Comparison of ENCODE assay signal across 2 cellular contexts in the genomic region with DNA sequence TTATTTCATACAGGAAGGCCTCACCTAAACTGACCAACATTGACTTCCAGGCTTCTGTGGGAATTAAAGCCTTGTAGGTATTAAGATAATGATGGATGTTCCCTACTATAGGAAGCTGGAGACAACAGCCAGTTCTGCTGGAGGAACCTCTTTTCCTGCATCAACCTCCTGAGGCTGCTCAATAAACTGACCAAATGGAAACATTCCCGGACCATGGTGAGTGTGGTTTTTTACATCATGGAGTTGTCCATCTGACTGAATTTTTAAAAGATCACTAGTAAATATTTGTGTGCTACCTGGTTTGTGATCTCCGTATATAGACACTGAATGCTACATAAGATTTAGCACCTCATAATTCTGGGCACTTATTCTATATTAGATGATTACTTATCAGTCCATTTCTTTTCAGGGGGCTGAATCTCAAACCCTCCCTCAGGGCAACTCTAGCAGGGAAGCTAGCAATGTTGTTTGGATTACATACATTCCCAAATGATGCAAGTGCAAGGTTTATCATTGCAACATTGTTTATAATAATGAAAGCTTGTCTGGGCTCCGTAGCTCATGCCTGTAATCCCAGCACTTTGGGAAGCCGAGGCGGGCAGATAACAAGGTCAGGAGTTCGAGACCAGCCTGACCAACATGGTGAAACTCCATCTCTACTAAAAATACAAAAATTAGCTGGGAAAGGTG.
TF ChIP-seq lines count a peak whose summit lies in the region.

No MANE protein-coding gene starts in this region.

TF ChIP-seq in IMR-90, 13 proteins besides CTCF, POLR2A, EP300 and RAD21:
- no peak for TF ChIP-seq SMC3 (IDR thresholded peaks at IDR 0.05; ENCODE audit: low read depth, low read length)
- TF ChIP-seq CEBPB (IDR thresholded peaks at IDR 0.05; ENCODE audit: low read depth, low read length) = peak; percentile 91
- peak; percentile 13; the same call in 1 of the 2 replicates for TF ChIP-seq FOS (IDR thresholded peaks at IDR 0.05; ENCODE audit: low read depth, low read length)

TF ChIP-seq in WTC11, 78 proteins besides CTCF, POLR2A, EP300 and RAD21:
- TF ChIP-seq, protein P1, sequence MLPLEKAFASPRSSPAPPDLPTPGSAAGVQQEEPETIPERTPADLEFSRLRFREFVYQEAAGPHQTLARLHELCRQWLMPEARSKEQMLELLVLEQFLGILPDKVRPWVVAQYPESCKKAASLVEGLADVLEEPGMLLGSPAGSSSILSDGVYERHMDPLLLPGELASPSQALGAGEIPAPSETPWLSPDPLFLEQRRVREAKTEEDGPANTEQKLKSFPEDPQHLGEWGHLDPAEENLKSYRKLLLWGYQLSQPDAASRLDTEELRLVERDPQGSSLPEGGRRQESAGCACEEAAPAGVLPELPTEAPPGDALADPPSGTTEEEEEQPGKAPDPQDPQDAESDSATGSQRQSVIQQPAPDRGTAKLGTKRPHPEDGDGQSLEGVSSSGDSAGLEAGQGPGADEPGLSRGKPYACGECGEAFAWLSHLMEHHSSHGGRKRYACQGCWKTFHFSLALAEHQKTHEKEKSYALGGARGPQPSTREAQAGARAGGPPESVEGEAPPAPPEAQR (CRISPR knock-in tag; IDR thresholded peaks at IDR 0.05) = no peak
- TF ChIP-seq ESRRA (CRISPR knock-in tag; IDR thresholded peaks at IDR 0.05; ENCODE audit: borderline replicate concordance) (no peak), NR3C1 (CRISPR knock-in tag; conservative IDR thresholded peaks at IDR 0.05; ENCODE audit: low read depth) (no peak), JAZF1 (CRISPR knock-in tag; IDR thresholded peaks at IDR 0.05) (no peak), NFATC4 (CRISPR knock-in tag; IDR thresholded peaks at IDR 0.05) (no peak), ZNF138 (CRISPR knock-in tag; conservative IDR thresholded peaks at IDR 0.05) (no peak), SOX15 (CRISPR knock-in tag; IDR thresholded peaks at IDR 0.05) (no peak), OVOL2 (CRISPR knock-in tag; IDR thresholded peaks at IDR 0.05; ENCODE audit: borderline replicate concordance) (no peak), SMAD3 (CRISPR knock-in tag; IDR thresholded peaks at IDR 0.05; ENCODE audit: borderline replicate concordance) (no peak)
- TF ChIP-seq, protein P2, sequence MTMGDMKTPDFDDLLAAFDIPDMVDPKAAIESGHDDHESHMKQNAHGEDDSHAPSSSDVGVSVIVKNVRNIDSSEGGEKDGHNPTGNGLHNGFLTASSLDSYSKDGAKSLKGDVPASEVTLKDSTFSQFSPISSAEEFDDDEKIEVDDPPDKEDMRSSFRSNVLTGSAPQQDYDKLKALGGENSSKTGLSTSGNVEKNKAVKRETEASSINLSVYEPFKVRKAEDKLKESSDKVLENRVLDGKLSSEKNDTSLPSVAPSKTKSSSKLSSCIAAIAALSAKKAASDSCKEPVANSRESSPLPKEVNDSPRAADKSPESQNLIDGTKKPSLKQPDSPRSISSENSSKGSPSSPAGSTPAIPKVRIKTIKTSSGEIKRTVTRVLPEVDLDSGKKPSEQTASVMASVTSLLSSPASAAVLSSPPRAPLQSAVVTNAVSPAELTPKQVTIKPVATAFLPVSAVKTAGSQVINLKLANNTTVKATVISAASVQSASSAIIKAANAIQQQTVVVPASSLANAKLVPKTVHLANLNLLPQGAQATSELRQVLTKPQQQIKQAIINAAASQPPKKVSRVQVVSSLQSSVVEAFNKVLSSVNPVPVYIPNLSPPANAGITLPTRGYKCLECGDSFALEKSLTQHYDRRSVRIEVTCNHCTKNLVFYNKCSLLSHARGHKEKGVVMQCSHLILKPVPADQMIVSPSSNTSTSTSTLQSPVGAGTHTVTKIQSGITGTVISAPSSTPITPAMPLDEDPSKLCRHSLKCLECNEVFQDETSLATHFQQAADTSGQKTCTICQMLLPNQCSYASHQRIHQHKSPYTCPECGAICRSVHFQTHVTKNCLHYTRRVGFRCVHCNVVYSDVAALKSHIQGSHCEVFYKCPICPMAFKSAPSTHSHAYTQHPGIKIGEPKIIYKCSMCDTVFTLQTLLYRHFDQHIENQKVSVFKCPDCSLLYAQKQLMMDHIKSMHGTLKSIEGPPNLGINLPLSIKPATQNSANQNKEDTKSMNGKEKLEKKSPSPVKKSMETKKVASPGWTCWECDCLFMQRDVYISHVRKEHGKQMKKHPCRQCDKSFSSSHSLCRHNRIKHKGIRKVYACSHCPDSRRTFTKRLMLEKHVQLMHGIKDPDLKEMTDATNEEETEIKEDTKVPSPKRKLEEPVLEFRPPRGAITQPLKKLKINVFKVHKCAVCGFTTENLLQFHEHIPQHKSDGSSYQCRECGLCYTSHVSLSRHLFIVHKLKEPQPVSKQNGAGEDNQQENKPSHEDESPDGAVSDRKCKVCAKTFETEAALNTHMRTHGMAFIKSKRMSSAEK (CRISPR knock-in tag; IDR thresholded peaks at IDR 0.05; ENCODE audit: borderline replicate concordance) = no peak
- TF ChIP-seq, protein P3, sequence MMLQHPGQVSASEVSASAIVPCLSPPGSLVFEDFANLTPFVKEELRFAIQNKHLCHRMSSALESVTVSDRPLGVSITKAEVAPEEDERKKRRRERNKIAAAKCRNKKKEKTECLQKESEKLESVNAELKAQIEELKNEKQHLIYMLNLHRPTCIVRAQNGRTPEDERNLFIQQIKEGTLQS (CRISPR knock-in tag; conservative IDR thresholded peaks at IDR 0.05) = no peak
- TF ChIP-seq, protein P4, sequence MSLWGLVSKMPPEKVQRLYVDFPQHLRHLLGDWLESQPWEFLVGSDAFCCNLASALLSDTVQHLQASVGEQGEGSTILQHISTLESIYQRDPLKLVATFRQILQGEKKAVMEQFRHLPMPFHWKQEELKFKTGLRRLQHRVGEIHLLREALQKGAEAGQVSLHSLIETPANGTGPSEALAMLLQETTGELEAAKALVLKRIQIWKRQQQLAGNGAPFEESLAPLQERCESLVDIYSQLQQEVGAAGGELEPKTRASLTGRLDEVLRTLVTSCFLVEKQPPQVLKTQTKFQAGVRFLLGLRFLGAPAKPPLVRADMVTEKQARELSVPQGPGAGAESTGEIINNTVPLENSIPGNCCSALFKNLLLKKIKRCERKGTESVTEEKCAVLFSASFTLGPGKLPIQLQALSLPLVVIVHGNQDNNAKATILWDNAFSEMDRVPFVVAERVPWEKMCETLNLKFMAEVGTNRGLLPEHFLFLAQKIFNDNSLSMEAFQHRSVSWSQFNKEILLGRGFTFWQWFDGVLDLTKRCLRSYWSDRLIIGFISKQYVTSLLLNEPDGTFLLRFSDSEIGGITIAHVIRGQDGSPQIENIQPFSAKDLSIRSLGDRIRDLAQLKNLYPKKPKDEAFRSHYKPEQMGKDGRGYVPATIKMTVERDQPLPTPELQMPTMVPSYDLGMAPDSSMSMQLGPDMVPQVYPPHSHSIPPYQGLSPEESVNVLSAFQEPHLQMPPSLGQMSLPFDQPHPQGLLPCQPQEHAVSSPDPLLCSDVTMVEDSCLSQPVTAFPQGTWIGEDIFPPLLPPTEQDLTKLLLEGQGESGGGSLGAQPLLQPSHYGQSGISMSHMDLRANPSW (CRISPR knock-in tag; conservative IDR thresholded peaks at IDR 0.05; ENCODE audit: low read depth) = no peak
- TF ChIP-seq, protein P5, sequence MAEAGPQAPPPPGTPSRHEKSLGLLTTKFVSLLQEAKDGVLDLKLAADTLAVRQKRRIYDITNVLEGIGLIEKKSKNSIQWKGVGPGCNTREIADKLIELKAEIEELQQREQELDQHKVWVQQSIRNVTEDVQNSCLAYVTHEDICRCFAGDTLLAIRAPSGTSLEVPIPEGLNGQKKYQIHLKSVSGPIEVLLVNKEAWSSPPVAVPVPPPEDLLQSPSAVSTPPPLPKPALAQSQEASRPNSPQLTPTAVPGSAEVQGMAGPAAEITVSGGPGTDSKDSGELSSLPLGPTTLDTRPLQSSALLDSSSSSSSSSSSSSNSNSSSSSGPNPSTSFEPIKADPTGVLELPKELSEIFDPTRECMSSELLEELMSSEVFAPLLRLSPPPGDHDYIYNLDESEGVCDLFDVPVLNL (CRISPR knock-in tag; IDR thresholded peaks at IDR 0.05; ENCODE audit: borderline replicate concordance, low read depth) = no peak
- TF ChIP-seq, protein P6, sequence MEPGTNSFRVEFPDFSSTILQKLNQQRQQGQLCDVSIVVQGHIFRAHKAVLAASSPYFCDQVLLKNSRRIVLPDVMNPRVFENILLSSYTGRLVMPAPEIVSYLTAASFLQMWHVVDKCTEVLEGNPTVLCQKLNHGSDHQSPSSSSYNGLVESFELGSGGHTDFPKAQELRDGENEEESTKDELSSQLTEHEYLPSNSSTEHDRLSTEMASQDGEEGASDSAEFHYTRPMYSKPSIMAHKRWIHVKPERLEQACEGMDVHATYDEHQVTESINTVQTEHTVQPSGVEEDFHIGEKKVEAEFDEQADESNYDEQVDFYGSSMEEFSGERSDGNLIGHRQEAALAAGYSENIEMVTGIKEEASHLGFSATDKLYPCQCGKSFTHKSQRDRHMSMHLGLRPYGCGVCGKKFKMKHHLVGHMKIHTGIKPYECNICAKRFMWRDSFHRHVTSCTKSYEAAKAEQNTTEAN (CRISPR knock-in tag; IDR thresholded peaks at IDR 0.05) = no peak
